15 cellular contexts compared by ENCODE assay signal in genomic region chr1:27589441-27589840, GRCh38. TPM values are rescaled to one million over a fixed set of nuclear protein-coding genes. Genes with fewer than 3 reads are reported as not detected.
DNase-seq lines count a peak whose midpoint lies in the region; ATAC-seq, FAIRE-seq and TF ChIP-seq lines count a peak whose summit lies in the region.
"Had no signal": no experiment of that assay in that cellular context is flagged by ENCODE, and none has a peak within 500 bp of the region (broad histone marks: within the 10 kb centered on the region; RNA-seq: fewer than 3 reads in every experiment).

No MANE protein-coding gene starts in this region.

- H2AFZ ChIP-seq in HepG2 (ENCODE audit: low read length), result no peak overlapping the region
- H2AFZ ChIP-seq in fibroblast of lung (ENCODE audit: low read length), result no peak overlapping the region

- POLR2A ChIA-PET in HepG2 (lab: Yijun Ruan, JAX), result no interaction called here

- in situ Hi-C loops in HepG2 (cut with HindIII; ENCODE audit: extremely low pct_ligation_motif_present, low pct_unique_long_range_greater_than_20kb), result no loop called here
- in situ Hi-C loops in gastrocnemius medialis (cut with MboI; ENCODE audit: low sequenced_read_pairs in 4 of 4), result no loop called here

- H3K36me3 ChIP-seq in HepG2 (replicated peaks in 1 of 2; ENCODE audit: control insufficient read depth in 1 of 2, insufficient read depth in 2 of 2, low read length in 2 of 2), result peaks cover 0 to 2% of the 10 kb centered on the region in 2 experiments; a peak in 1 of 5 replicates
- H3K36me3 ChIP-seq in right lobe of liver, result no peaks in the 10 kb centered on the region
- H3K36me3 ChIP-seq in fibroblast of lung (ENCODE audit: control insufficient read depth, insufficient read depth, low read length), result peaks cover 6% of the 10 kb centered on the region
- no peaks in the 10 kb centered on the region for H3K36me3 ChIP-seq in gastrocnemius medialis
- H3K36me3 ChIP-seq in aorta (ENCODE audit: control insufficient read depth in 1 of 2, insufficient read depth in 2 of 2, low read length in 1 of 2), result no peaks in the 10 kb centered on the region
- no peaks in the 10 kb centered on the region for H3K36me3 ChIP-seq in mucosa of descending colon (ENCODE audit: low read depth)

- no peak for FAIRE-seq in HepG2 (lab: Jason Lieb, UNC)

- H3K27me3 ChIP-seq in HepG2 (ENCODE audit: control insufficient read depth in 1 of 2, insufficient read depth in 2 of 2, low read length in 2 of 2) (no peaks in the 10 kb centered on the region), right lobe of liver (no peaks in the 10 kb centered on the region), fibroblast of lung (ENCODE audit: control insufficient read depth, insufficient read depth, low read length) (no peaks in the 10 kb centered on the region), gastrocnemius medialis (no peaks in the 10 kb centered on the region), aorta (ENCODE audit: control insufficient read depth in 1 of 2, insufficient read depth in 2 of 2, low read length in 1 of 2) (no peaks in the 10 kb centered on the region)

- H3K27ac ChIP-seq in HepG2 (ENCODE audit: extremely low read length, insufficient read depth, low read length) (no peak overlapping the region), right lobe of liver (no peak overlapping the region), fibroblast of lung (ENCODE audit: insufficient read depth, low read length) (peak overlapping the region; percentile 0), gastrocnemius medialis (peak overlapping the region; percentile 97 to 100 (median 100)), aorta (ENCODE audit: low read depth in 1 of 2, low read length in 2 of 2) (peak overlapping the region in 1 of 2 donors; percentile 13)

- H3K9ac ChIP-seq in HepG2 (ENCODE audit: insufficient read depth, low read depth, low read length) (no peak overlapping the region), fibroblast of lung (ENCODE audit: insufficient read depth, low read length) (no peak overlapping the region)

- no peak for TF ChIP-seq CTCF in HepG2 (CRISPR knock-in tag; IDR thresholded peaks at IDR 0.05)
- TF ChIP-seq CTCF in right lobe of liver (IDR thresholded peaks at IDR 0.05), result no peak
- TF ChIP-seq CTCF in fibroblast of lung (conservative IDR thresholded peaks at IDR 0.05 in 1 of 2, IDR thresholded peaks at IDR 0.05 in 1 of 2; ENCODE audit: low read depth in 1 of 2, low read length in 2 of 2), result no peak
- TF ChIP-seq CTCF in gastrocnemius medialis (IDR thresholded peaks at IDR 0.05 in 4 of 5, conservative IDR thresholded peaks at IDR 0.05 in 1 of 5), result no peak
- TF ChIP-seq CTCF in mucosa of descending colon (IDR thresholded peaks at IDR 0.05), result no peak

- no peak for TF ChIP-seq RAD21 in HepG2 (CRISPR knock-in tag; IDR thresholded peaks at IDR 0.05)

- DNase-seq in HepG2 (ENCODE audit: low spot score) (no peak), right lobe of liver (no peak), fibroblast of lung (ENCODE audit: low read depth in 2 of 2) (no peak), gastrocnemius medialis (no peak), aorta (no peak), T-helper 2 cell (no peak), mucosa of descending colon (no peak)
- DNase-seq: activated CD8-positive, alpha-beta T cell treated with anti-CD3 and anti-CD28 coated beads, Interleukin-2, amount 10 ng/mL, durations not matched to agents 7 days and 5 days; DMS53; effector CD4-positive, alpha-beta T cell; GOT3; NCI-H2227 treated with DMSO at 0.1 percent for 48 hours; stimulated activated CD4-positive, alpha-beta T cell treated with anti-CD3 and anti-CD28 coated beads, Interleukin-4, amount 100 ng/mL, for 4 hours had no signal

- H3K9me3 ChIP-seq in HepG2 (ENCODE audit: low read length) (no peaks in the 10 kb centered on the region), right lobe of liver (no peaks in the 10 kb centered on the region), fibroblast of lung (ENCODE audit: control insufficient read depth, insufficient read depth, low read depth, low read length) (no peaks in the 10 kb centered on the region), gastrocnemius medialis (no peaks in the 10 kb centered on the region), aorta (ENCODE audit: control insufficient read depth, low read length) (no peaks in the 10 kb centered on the region), mucosa of descending colon (no peaks in the 10 kb centered on the region)

- 96% methylated on average over 6 of the region's 6 CpGs for WGBS in HepG2 (ENCODE audit: low lambda C conversion rate)
- WGBS in right lobe of liver (ENCODE audit: insufficient coverage, low coverage, low lambda C conversion rate, missing lambda C conversion rate), result 63% methylated on average over 2 of the region's 6 CpGs
- 25 to 27% methylated on average over 6 of the region's 6 CpGs for WGBS in aorta, 2 donors

- H3K4me2 ChIP-seq in HepG2 (ENCODE audit: low read depth, low read length) (no peak overlapping the region), fibroblast of lung (ENCODE audit: extremely low read depth, insufficient read depth, low read length) (no peak overlapping the region)

- H3K79me2 ChIP-seq in HepG2 (ENCODE audit: insufficient read depth, low read length) (peaks cover 4% of the 10 kb centered on the region), fibroblast of lung (ENCODE audit: control insufficient read depth, insufficient read depth, low read length) (peaks cover 64% of the 10 kb centered on the region)

- BruUV-seq in HepG2 (replicated peaks; lab: Mats Ljungman, UMichigan), result no TSS peak

- TF ChIP-seq EP300 in HepG2 (IDR thresholded peaks at IDR 0.05; ENCODE audit: low read depth in 2 of 2, low read length in 2 of 2), result no peak
- TF ChIP-seq EP300 in HepG2 (CRISPR knock-in tag; IDR thresholded peaks at IDR 0.05; ENCODE audit: borderline replicate concordance), result no peak

- H3K4me3 ChIP-seq in HepG2 (replicated peaks in 1 of 3; ENCODE audit: insufficient read depth in 1 of 3, low read depth in 2 of 3, low read length in 3 of 3), result no peak overlapping the region
- H3K4me3 ChIP-seq in right lobe of liver, result no peak overlapping the region
- no peak overlapping the region for H3K4me3 ChIP-seq in fibroblast of lung (replicated peaks in 1 of 4; ENCODE audit: control extremely low read depth in 1 of 4, insufficient read depth in 1 of 4, low read depth in 3 of 4, low read length in 4 of 4)
- no peak overlapping the region for H3K4me3 ChIP-seq in gastrocnemius medialis
- H3K4me3 ChIP-seq in aorta (ENCODE audit: low read length in 2 of 2), result no peak overlapping the region
- no peak overlapping the region for H3K4me3 ChIP-seq in mucosa of descending colon

- no peak for TF ChIP-seq POLR2A in HepG2 (IDR thresholded peaks at IDR 0.05; ENCODE audit: insufficient read depth in 1 of 2, low read depth in 2 of 2, low read length in 2 of 2)
- no peak for TF ChIP-seq POLR2A in right lobe of liver (IDR thresholded peaks at IDR 0.05)
- no peak for TF ChIP-seq POLR2A in gastrocnemius medialis (IDR thresholded peaks at IDR 0.05)

- H3K4me1 ChIP-seq in HepG2 (ENCODE audit: insufficient read depth, low read length) (peaks cover 71% of the 10 kb centered on the region), right lobe of liver (no peaks in the 10 kb centered on the region), fibroblast of lung (ENCODE audit: control insufficient read depth, extremely low read depth, insufficient read depth, low read length) (peaks cover 44% of the 10 kb centered on the region), gastrocnemius medialis (peaks cover 77 to 78% of the 10 kb centered on the region in 2 donors), aorta (ENCODE audit: control insufficient read depth in 1 of 2, insufficient read depth in 2 of 2, low read length in 2 of 2) (peaks cover 0 to 3% of the 10 kb centered on the region in 2 donors), mucosa of descending colon (ENCODE audit: low read depth) (peaks cover 12% of the 10 kb centered on the region)

- intact Hi-C loops in HepG2 (cut with micrococcal nuclease; ENCODE audit: unreplicated experiment), result no loop called here
- intact Hi-C loops in right lobe of liver (cut with DNase I), result no loop called here
- intact Hi-C loops in gastrocnemius medialis (cut with DNase I; ENCODE audit: low total_unique reads), result no loop called here
- intact Hi-C loops in aorta (cut with DNase I), result no loop called here
- intact Hi-C loops in mucosa of descending colon (cut with DNase I, micrococcal nuclease), result no loop called here

- CTCF ChIA-PET in HepG2 (lab: Yijun Ruan, JAX; ENCODE audit: low intra/inter-chr PET ratio, low total read pairs), result no interaction called here

- H4K20me1 ChIP-seq in HepG2 (ENCODE audit: insufficient read depth, low read length) (0 out of 2 replicates have a peak, but pooled peaks cover 15% of the 10 kb centered on the region), fibroblast of lung (ENCODE audit: control insufficient read depth, extremely low read depth, insufficient read depth, low read length) (no peaks in the 10 kb centered on the region)

- ATAC-seq in HepG2, result no peak
- no peak for ATAC-seq in right lobe of liver
- ATAC-seq in gastrocnemius medialis, result no peak
- peak; percentile 5 for ATAC-seq in aorta (ENCODE audit: low FRiP score)
- no peak for ATAC-seq in HG03097 (IDR thresholded peaks at IDR 0.05; ENCODE audit: low FRiP score, unreplicated experiment)
- no peak for ATAC-seq in mucosa of descending colon
- ATAC-seq: activated CD8-positive, alpha-beta T cell treated with anti-CD3 and anti-CD28 coated beads, Interleukin-2, amount 10 ng/mL, durations not matched to agents 7 days and 5 days had no signal

RNA-seq across cellular contexts. Expression of gene AHDC1, which starts 14.5 kb away (rescaled TPM):
- total RNA-seq in HepG2 (2016; rRNA removed; fragmentation: Illumina TruSeq; extraction: Trizol) (2.6 and 2.7 TPM in 2 replicates), right lobe of liver (10 to 100 TPM in 3 of 6 experiments, 1 to 10 TPM in 3; 5.5 to 21.3 (median 10.9) TPM), fibroblast of lung (5.1 and 6.9 TPM in 2 replicates), gastrocnemius medialis (10 to 100 TPM; 22.2 to 57.9 (median 35.2) TPM), aorta (10 to 100 TPM; 63.5 to 89.1 TPM), mucosa of descending colon (10 to 100 TPM; 13.7 to 58.6 (median 18.7) TPM)
- 1.9 and 2.6 TPM in 2 replicates for total RNA-seq in HepG2 (2016; cell fraction: cytosol; rRNA removed; fragmentation: Illumina TruSeq; extraction: Trizol; ENCODE audit: low read depth)
- 3.1 and 3.5 TPM in 2 replicates for total RNA-seq in HepG2 (2016; cell fraction: insoluble cytoplasmic fraction; rRNA removed; fragmentation: Illumina TruSeq; extraction: Trizol)
- total RNA-seq in HepG2 (2016; cell fraction: membrane; rRNA removed; fragmentation: Illumina TruSeq; extraction: Trizol), result 1.6 and 2.4 TPM in 2 replicates
- 3.0 and 6.6 TPM in 2 replicates for total RNA-seq in HepG2 (2016; cell fraction: nucleus; rRNA removed; fragmentation: Illumina TruSeq; extraction: Trizol)
- polyA plus RNA-seq in HepG2 (2011; rRNA removed) (1.0 and 1.2 TPM in 2 replicates), fibroblast of lung (3.1 and 4.2 TPM in 2 replicates), aorta (10 to 100 TPM in 1 of 2 donors, 1 to 10 TPM in 1; 7.8 to 23.9 TPM)
- polyA plus RNA-seq in HepG2 (2011; cell fraction: cytosol; rRNA removed), result 0.52 and 0.72 TPM in 2 replicates
- 7.0 and 8.3 TPM in 2 replicates for polyA plus RNA-seq in HepG2 (2011; cell fraction: nucleus; rRNA removed)
- 4.7 and 7.3 TPM in 2 replicates for polyA plus RNA-seq in HepG2 (2012)
- polyA plus RNA-seq in HepG2 (2016; cell fraction: cytosol; fragmentation: Illumina TruSeq; extraction: Trizol; ENCODE audit: low read depth), result 0.24 and 0.35 TPM in 2 replicates
- 3.9 and 4.0 TPM in 2 replicates for polyA plus RNA-seq in HepG2 (2016; cell fraction: insoluble cytoplasmic fraction; fragmentation: Illumina TruSeq; extraction: Trizol; ENCODE audit: low read depth)
- polyA plus RNA-seq in HepG2 (2016; cell fraction: membrane; fragmentation: Illumina TruSeq; extraction: Trizol; ENCODE audit: low read depth), result 0.32 and 0.57 TPM in 2 replicates
- 12.2 and 16.8 TPM in 2 replicates for polyA plus RNA-seq in HepG2 (2016; cell fraction: nucleus; fragmentation: Illumina TruSeq; extraction: Trizol; ENCODE audit: insufficient read depth, low read depth)
- 3.1 and 6.5 TPM in 2 replicates for polyA minus RNA-seq in HepG2 (2011; rRNA and poly(A)+ RNA removed; ENCODE audit: low replicate concordance)
- 3.1 and 3.7 TPM in 2 replicates for polyA minus RNA-seq in HepG2 (2011; cell fraction: cytosol; rRNA and poly(A)+ RNA removed)
- polyA minus RNA-seq in HepG2 (2011; cell fraction: nucleus; rRNA and poly(A)+ RNA removed), result 5.1 and 5.3 TPM in 2 replicates
- 12.4 and 22.9 TPM in 2 replicates for polyA plus RNA-seq in fibroblast of lung (2012)
- 17.7 and 33.1 TPM in 2 replicates for polyA minus RNA-seq in fibroblast of lung (ENCODE audit: low replicate concordance)

RNA-seq across cellular contexts. Expression of gene FGR, which starts 45.5 kb away (rescaled TPM):
- total RNA-seq in HepG2 (2016; rRNA removed; fragmentation: Illumina TruSeq; extraction: Trizol) (not detected in 2 replicates), right lobe of liver (1 to 10 TPM; 2.5 to 10.0 (median 6.3) TPM), fibroblast of lung (under 0.01 TPM in 1 of 2 replicates, not detected in the other), gastrocnemius medialis (1 to 10 TPM; 1.3 to 5.8 (median 4.7) TPM), aorta (10 to 100 TPM; 12.1 to 21.7 TPM), mucosa of descending colon (1 to 10 TPM; 2.3 to 5.7 (median 5.3) TPM)
- total RNA-seq in HepG2 (2016; cell fraction: cytosol; rRNA removed; fragmentation: Illumina TruSeq; extraction: Trizol; ENCODE audit: low read depth), result not detected in 2 replicates
- total RNA-seq in HepG2 (2016; cell fraction: insoluble cytoplasmic fraction; rRNA removed; fragmentation: Illumina TruSeq; extraction: Trizol), result not detected in 2 replicates
- not detected in 2 replicates for total RNA-seq in HepG2 (2016; cell fraction: membrane; rRNA removed; fragmentation: Illumina TruSeq; extraction: Trizol)
- not detected in 2 replicates for total RNA-seq in HepG2 (2016; cell fraction: nucleus; rRNA removed; fragmentation: Illumina TruSeq; extraction: Trizol)
- polyA plus RNA-seq in HepG2 (2011; rRNA removed) (0.04 TPM in 1 of 2 replicates, not detected in the other), fibroblast of lung (not detected in 2 replicates), aorta (10 to 100 TPM in 1 of 2 donors, 1 to 10 TPM in 1; 2.8 to 12.1 TPM)
- 0.01 and 0.04 TPM in 2 replicates for polyA plus RNA-seq in HepG2 (2011; cell fraction: cytosol; rRNA removed)
- polyA plus RNA-seq in HepG2 (2011; cell fraction: nucleus; rRNA removed), result 0.14 and 0.33 TPM in 2 replicates
- polyA plus RNA-seq in HepG2 (2012), result not detected in 2 replicates
- not detected in 2 replicates for polyA plus RNA-seq in HepG2 (2016; cell fraction: cytosol; fragmentation: Illumina TruSeq; extraction: Trizol; ENCODE audit: low read depth)
- polyA plus RNA-seq in HepG2 (2016; cell fraction: insoluble cytoplasmic fraction; fragmentation: Illumina TruSeq; extraction: Trizol; ENCODE audit: low read depth), result not detected in 2 replicates
- not detected in 2 replicates for polyA plus RNA-seq in HepG2 (2016; cell fraction: membrane; fragmentation: Illumina TruSeq; extraction: Trizol; ENCODE audit: low read depth)
- not detected in 2 replicates for polyA plus RNA-seq in HepG2 (2016; cell fraction: nucleus; fragmentation: Illumina TruSeq; extraction: Trizol; ENCODE audit: insufficient read depth, low read depth)
- polyA minus RNA-seq in HepG2 (2011; rRNA and poly(A)+ RNA removed; ENCODE audit: low replicate concordance), result 0.33 TPM in 1 of 2 replicates, not detected in the other
- not detected in 2 replicates for polyA minus RNA-seq in HepG2 (2011; cell fraction: cytosol; rRNA and poly(A)+ RNA removed)
- polyA minus RNA-seq in HepG2 (2011; cell fraction: nucleus; rRNA and poly(A)+ RNA removed), result not detected in 2 replicates
- not detected in 2 replicates for polyA plus RNA-seq in fibroblast of lung (2012)
- polyA minus RNA-seq in fibroblast of lung (ENCODE audit: low replicate concordance), result not detected in 2 replicates
- total RNA-seq: progenitor cell of endocrine pancreas had no signal

Comparison
In these comparisons a context has a peak if more than half of its experiments do, and no peak if none do; other contexts are left out.
1. H3K27ac ChIP-seq: peak in fibroblast of lung (single experiment) and gastrocnemius medialis (4 of 4); none in HepG2 (single experiment) and right lobe of liver (0 of 3).